ENCODE assay signal across 8 cellular contexts in genomic region chr17:45315583-45316270, GRCh38. TPM values are rescaled to one million over a fixed set of nuclear protein-coding genes. Genes with fewer than 3 reads are reported as not detected.
DNase-seq lines count a peak whose midpoint lies in the region; ATAC-seq and TF ChIP-seq lines count a peak whose summit lies in the region.

No MANE protein-coding gene starts in this region.

- H3K9me3 ChIP-seq in OCI-LY1 (ENCODE audit: low read length), result no peaks in the 10 kb centered on the region
- H3K9me3 ChIP-seq in endocrine pancreas (ENCODE audit: control insufficient read depth, low read length), result no peaks in the 10 kb centered on the region

- CTCF ChIA-PET in Calu3 (lab: Charles Lee), result interaction anchor here (1.4 to 3.8 kb wide), 5 partner anchors 8 to 110 kb away, joined by 6 to 32 read pairs (median 10); no protein-coding TSS in a partner anchor

- H3K9me2 ChIP-seq in OCI-LY1 (ENCODE audit: low read depth, low read length), result no peaks in the 10 kb centered on the region

- peaks cover 12% of the 10 kb centered on the region for H3K79me2 ChIP-seq in OCI-LY1 (ENCODE audit: insufficient read depth, low read length)

- H3K27me3 ChIP-seq in OCI-LY1 (ENCODE audit: insufficient read depth, low read length) (no peaks in the 10 kb centered on the region), endocrine pancreas (ENCODE audit: control insufficient read depth, insufficient read depth, low read length) (no peaks in the 10 kb centered on the region)

- no peaks in the 10 kb centered on the region for H3F3A ChIP-seq in OCI-LY1 (ENCODE audit: insufficient read depth, low read length)

- no peaks in the 10 kb centered on the region for H3K9me3 Mint-ChIP-seq in Calu3 (ENCODE audit: low read depth, unreplicated experiment)
- H3K9me3 Mint-ChIP-seq in osteocyte (ENCODE audit: unreplicated experiment), result no peaks in the 10 kb centered on the region

- TSS peak; percentile 36 for BruUV-seq in Calu3 (replicated peaks; lab: Mats Ljungman, UMichigan)

- no peaks in the 10 kb centered on the region for H4K20me1 ChIP-seq in OCI-LY1 (ENCODE audit: insufficient read depth, low read length)

- H3K27ac Mint-ChIP-seq in Calu3 (ENCODE audit: unreplicated experiment), result peak overlapping the region; percentile 88
- H3K27ac Mint-ChIP-seq in osteocyte (ENCODE audit: unreplicated experiment), result peak overlapping the region; percentile 79

- H3K4me3 ChIP-seq in OCI-LY1 (ENCODE audit: low read depth, low read length, poor library complexity, severe bottlenecking) (peak overlapping the region; percentile 86), endocrine pancreas (ENCODE audit: control insufficient read depth, insufficient read depth, low read length) (peak overlapping the region; percentile 75)

- H3K4me1 Mint-ChIP-seq in Calu3 (ENCODE audit: low read depth, unreplicated experiment) (peaks cover 85% of the 10 kb centered on the region), osteocyte (ENCODE audit: unreplicated experiment) (peaks cover 85% of the 10 kb centered on the region)

- H3K27me3 Mint-ChIP-seq in Calu3 (ENCODE audit: unreplicated experiment) (no peaks in the 10 kb centered on the region), osteocyte (ENCODE audit: unreplicated experiment) (no peaks in the 10 kb centered on the region)

- H3K36me3 Mint-ChIP-seq in Calu3 (ENCODE audit: insufficient read depth, unreplicated experiment) (peaks cover 50% of the 10 kb centered on the region), osteocyte (ENCODE audit: unreplicated experiment) (no peaks in the 10 kb centered on the region)

- H2AFZ ChIP-seq in OCI-LY1 (ENCODE audit: low read length), result no peak overlapping the region

- H3K27ac ChIP-seq in OCI-LY1 (ENCODE audit: low read depth, low read length, poor library complexity, severe bottlenecking), result peak overlapping the region; percentile 84

- ATAC-seq in HG03439 (IDR thresholded peaks at IDR 0.05; ENCODE audit: unreplicated experiment), result no peak
- no peak for ATAC-seq in HG02798 (IDR thresholded peaks at IDR 0.05; ENCODE audit: poor library complexity, unreplicated experiment)
- ATAC-seq in GM21786 (IDR thresholded peaks at IDR 0.05; ENCODE audit: unreplicated experiment), result no peak

- H3K4me2 ChIP-seq in OCI-LY1 (ENCODE audit: low read length), result peak overlapping the region; percentile 91

- H3K9ac ChIP-seq in OCI-LY1 (ENCODE audit: low read length), result peak overlapping the region; percentile 83
- H3K9ac ChIP-seq in endocrine pancreas (ENCODE audit: control insufficient read depth, insufficient read depth, low read length), result peak overlapping the region; percentile 65

- H3K4me3 Mint-ChIP-seq in Calu3 (ENCODE audit: low read depth, unreplicated experiment) (peak overlapping the region; percentile 88), osteocyte (ENCODE audit: unreplicated experiment) (peak overlapping the region; percentile 90)

- no peak for TF ChIP-seq CTCF in Calu3 (IDR thresholded peaks at IDR 0.05; ENCODE audit: unreplicated experiment)
- no peak for TF ChIP-seq CTCF in OCI-LY1 (IDR thresholded peaks at IDR 0.05; ENCODE audit: low read length)
- TF ChIP-seq CTCF in osteocyte (IDR thresholded peaks at IDR 0.05), result no peak

- H3K4me1 ChIP-seq in OCI-LY1 (ENCODE audit: insufficient read depth, low read length, severe bottlenecking), result peaks cover 64% of the 10 kb centered on the region
- peaks cover 13% of the 10 kb centered on the region for H3K4me1 ChIP-seq in endocrine pancreas (ENCODE audit: control insufficient read depth, insufficient read depth, low read length)

- H3K36me3 ChIP-seq in OCI-LY1 (ENCODE audit: insufficient read depth, low read length), result peaks cover 5% of the 10 kb centered on the region; the same call in 1 of the 2 replicates
- H3K36me3 ChIP-seq in endocrine pancreas (ENCODE audit: control insufficient read depth, insufficient read depth, low read length), result no peaks in the 10 kb centered on the region

- intact Hi-C loops in Calu3 (cut with micrococcal nuclease; ENCODE audit: unreplicated experiment), result loop anchor here (2.0 kb wide), 2 partner anchors 39 to 55 kb away; no protein-coding TSS in a partner anchor

- no peak for DNase-seq in Calu3
- DNase-seq in osteocyte (ENCODE audit: extremely low spot score, unreplicated experiment), result no peak
- DNase-seq in NCI-H510A (lab: John Stamatoyannopoulos, UW), result no peak

RNA-seq across cellular contexts. Expression of gene MAP3K14, which starts 1.1 kb away (rescaled TPM):
- total RNA-seq in Calu3 (2022) (26.7 and 33.2 TPM in 2 replicates), osteocyte (12.7 and 13.2 TPM in 2 replicates)

RNA-seq across cellular contexts. Expression of gene SPATA32, which starts 53.8 kb away (rescaled TPM):
- total RNA-seq in Calu3 (2022) (0.85 and 0.88 TPM in 2 replicates), osteocyte (0.18 TPM in 1 of 2 replicates, not detected in the other)
